Comparison of ENCODE assay signal across 1 cellular context in genomic region chr9:136297016-136297691, GRCh38.
TF ChIP-seq lines count a peak whose summit lies in the region.

No MANE protein-coding gene starts in this region.

TF ChIP-seq in GM12878, 131 proteins besides CTCF, POLR2A, EP300 and RAD21 (continued from another document):
- 0 out of 2 replicates have a peak, but pooled peaks have one; percentile 23 for TF ChIP-seq RELB (IDR thresholded peaks at IDR 0.05; ENCODE audit: low read depth)
- peak; percentile 50 for TF ChIP-seq NR2F1 (conservative IDR thresholded peaks at IDR 0.05)
